7 cellular contexts compared by ENCODE assay signal in the genomic region with DNA sequence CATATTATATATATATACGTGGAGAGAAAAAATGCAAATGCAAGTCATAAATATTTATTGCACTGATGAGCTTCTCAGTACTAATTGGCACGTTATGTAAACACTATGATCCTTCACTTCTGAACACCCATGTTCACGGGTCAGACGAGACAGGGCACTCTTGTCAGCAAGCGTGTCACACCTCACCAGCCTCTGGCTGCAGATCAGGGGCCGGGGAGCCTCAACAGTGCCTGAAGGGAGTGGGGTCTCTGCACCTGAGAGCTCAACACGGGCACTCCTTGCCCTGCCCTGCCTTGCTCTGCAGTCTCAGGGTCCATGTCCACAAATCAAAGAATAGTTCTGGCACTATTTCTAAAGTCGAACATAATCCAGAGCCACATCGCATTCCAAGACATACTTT. TPM values are rescaled to one million over a fixed set of nuclear protein-coding genes. Genes with fewer than 3 reads are reported as not detected.
DNase-seq lines count a peak whose midpoint lies in the region; ATAC-seq, FAIRE-seq and TF ChIP-seq lines count a peak whose summit lies in the region.

No MANE protein-coding gene starts in this region.

- FAIRE-seq in GM12878 (lab: Jason Lieb, UNC), result no peak

- no TSS peak for BruUV-seq in GM12878 (replicated peaks; lab: Mats Ljungman, UMichigan)

- no peak overlapping the region for H3K23ac ChIP-seq in neuronal stem cell (ENCODE audit: low read depth, low read length, poor library complexity)

- POLR2A ChIA-PET in GM12878 (lab: Charles Lee), result interaction anchor here (1.3 to 2.5 kb wide), 3 partner anchors 12 to 39 kb away, joined by 3 to 6 read pairs (median 5); no protein-coding TSS in a partner anchor

- no peak for TF ChIP-seq CTCF in GM12878 (IDR thresholded peaks at IDR 0.05 in 2 of 3, conservative IDR thresholded peaks at IDR 0.05 in 1 of 3; ENCODE audit: control insufficient read depth in 2 of 3, extremely low read depth in 1 of 3, insufficient read depth in 1 of 3, low read depth in 3 of 3, low read length in 3 of 3)

- intact Hi-C loops in GM12878 (cut with micrococcal nuclease; ENCODE audit: unreplicated experiment), result loop anchor here (1.0 to 10.0 kb wide), 2 partner anchors 58 to 116 kb away; no protein-coding TSS in a partner anchor
- intact Hi-C loops in aorta (cut with DNase I), result no loop called here

- H3K27me3 ChIP-seq in GM12878 (replicated peaks in 1 of 2; ENCODE audit: control insufficient read depth in 2 of 2, insufficient read depth in 2 of 2, low read length in 1 of 2), result no peaks in the 10 kb centered on the region; a peak in 1 of 4 replicates
- H3K27me3 ChIP-seq in neuronal stem cell (ENCODE audit: control insufficient read depth in 3 of 3, insufficient read depth in 3 of 3, low read depth in 1 of 3, low read length in 3 of 3), result peaks cover 0 to 31% (median 1%) of the 10 kb centered on the region in 3 experiments
- no peaks in the 10 kb centered on the region for H3K27me3 ChIP-seq in aorta (ENCODE audit: control insufficient read depth in 1 of 2, insufficient read depth in 2 of 2, low read length in 1 of 2)

- H3K4me2 ChIP-seq in GM12878 (ENCODE audit: control insufficient read depth, insufficient read depth) (peak overlapping the region; percentile 78), neuronal stem cell (ENCODE audit: insufficient read depth, low read length, poor library complexity, severe bottlenecking) (no peak overlapping the region)

- no peak for TF ChIP-seq EP300 in GM12878 (IDR thresholded peaks at IDR 0.05; ENCODE audit: borderline replicate concordance in 1 of 2, control insufficient read depth in 1 of 2, low read depth in 2 of 2, low read length in 2 of 2)

- peak overlapping the region; percentile 83 for H2AFZ ChIP-seq in GM12878 (ENCODE audit: control insufficient read depth, low read depth, low read length)
- peak overlapping the region; percentile 84 for H2AFZ ChIP-seq in neuronal stem cell (ENCODE audit: low read length)

- no peak overlapping the region for H3K18ac ChIP-seq in neuronal stem cell (ENCODE audit: low read length)

- H2BK15ac ChIP-seq in neuronal stem cell (ENCODE audit: low read length), result no peak overlapping the region

- DNase-seq in G401 (ENCODE audit: low spot score) (peak; percentile 41), GM12878 (ENCODE audit: low read depth, low spot score) (no peak), neuronal stem cell (ENCODE audit: low spot score) (no peak), aorta (no peak)
- DNase-seq in Jurkat, Clone E6-1 (ENCODE audit: low read depth, low spot score), result no peak
- DNase-seq in stimulated activated CD8-positive, alpha-beta memory T cell treated with anti-CD3 and anti-CD28 coated beads, Interleukin-4, amount 100 ng/mL, for 48 hours, result no peak

- H3K4ac ChIP-seq in neuronal stem cell (ENCODE audit: low read length), result no peak overlapping the region

- WGBS in GM12878 (ENCODE audit: insufficient coverage, insufficient replicate concordance, low lambda C conversion rate, missing lambda C conversion rate), result 53% methylated on average over 9 of the region's 9 CpGs
- WGBS in neuronal stem cell (ENCODE audit: extremely low coverage in 2 of 2, insufficient read length in 2 of 2, insufficient replicate concordance in 1 of 2), 2 donors, result no CpG with 5 or more reads among the region's 9 CpGs
- 53 to 54% methylated on average over 9 of the region's 9 CpGs for WGBS in aorta, 2 donors

- H3K9me3 ChIP-seq in GM12878 (replicated peaks; ENCODE audit: control insufficient read depth, insufficient read depth, low read length) (peaks cover 2% of the 10 kb centered on the region; the same call in 1 of the 3 replicates), neuronal stem cell (replicated peaks in 1 of 2; ENCODE audit: control insufficient read depth in 2 of 2, insufficient read depth in 1 of 2, low read depth in 1 of 2, low read length in 2 of 2) (peaks cover 0 to 1% of the 10 kb centered on the region in 2 donors), aorta (ENCODE audit: control insufficient read depth, low read length) (peaks cover 1% of the 10 kb centered on the region)

- no peak overlapping the region for H2BK12ac ChIP-seq in neuronal stem cell (ENCODE audit: low read length)

- H3K9ac ChIP-seq in GM12878 (ENCODE audit: control insufficient read depth, insufficient read depth, low read length), result peak overlapping the region; percentile 35; the same call in 1 of the 2 replicates
- H3K9ac ChIP-seq in neuronal stem cell (ENCODE audit: low read depth, low read length, poor library complexity), result no peak overlapping the region

- no peak overlapping the region for H2AK5ac ChIP-seq in neuronal stem cell (ENCODE audit: low read depth, low read length)

- H3K14ac ChIP-seq in neuronal stem cell (ENCODE audit: low read length), result no peak overlapping the region

- H3K79me1 ChIP-seq in neuronal stem cell (ENCODE audit: low read depth, low read length), result no peaks in the 10 kb centered on the region

- CTCF ChIA-PET in GM12878 (lab: Yijun Ruan, JAX), result interaction anchor here (0.9 to 2.5 kb wide), 3 partner anchors 10 to 109 kb away, joined by 3 to 11 read pairs (median 6); no protein-coding TSS in a partner anchor

- no peaks in the 10 kb centered on the region; the same call in none of the 2 replicates for H3K79me2 ChIP-seq in GM12878 (ENCODE audit: control insufficient read depth, insufficient read depth, low read length)

- TF ChIP-seq POLR2A in GM12878 (IDR thresholded peaks at IDR 0.05; ENCODE audit: low read depth, low read length), result no peak

- H3K4me1 ChIP-seq in GM12878 (ENCODE audit: control insufficient read depth, insufficient read depth, low read length) (peaks cover 17% of the 10 kb centered on the region), neuronal stem cell (ENCODE audit: control insufficient read depth in 2 of 2, insufficient read depth in 1 of 2, low read depth in 1 of 2, low read length in 2 of 2) (peaks cover 15 to 26% of the 10 kb centered on the region in 2 donors), aorta (ENCODE audit: control insufficient read depth in 1 of 2, insufficient read depth in 2 of 2, low read length in 2 of 2) (no peaks in the 10 kb centered on the region)

- no peak overlapping the region for H4K8ac ChIP-seq in neuronal stem cell (ENCODE audit: low read depth, low read length)

- 0 out of 3 replicates have a peak, but pooled peaks have one; percentile 2 for ATAC-seq in GM12878
- no peak for ATAC-seq in HG03039 (IDR thresholded peaks at IDR 0.05; ENCODE audit: unreplicated experiment)
- ATAC-seq in aorta (ENCODE audit: low FRiP score), result no peak

- in situ Hi-C loops in G401 (cut with HindIII; ENCODE audit: low sequenced_read_pairs), result no loop called here
- in situ Hi-C loops in GM12878 (cut with MboI), result no loop called here

- H2BK5ac ChIP-seq in neuronal stem cell (ENCODE audit: low read length), result no peak overlapping the region

- H3K4me3 ChIP-seq in Jurkat, Clone E6-1 (ENCODE audit: low read length), result peak overlapping the region; percentile 87
- H3K4me3 ChIP-seq in GM12878 (peak overlapping the region; percentile 55), neuronal stem cell (ENCODE audit: low read length in 2 of 2) (no peak overlapping the region), aorta (ENCODE audit: low read length in 2 of 2) (no peak overlapping the region)

- no peak overlapping the region for H2BK120ac ChIP-seq in neuronal stem cell (ENCODE audit: low read depth, low read length)

- SMC1A ChIA-PET in GM12878 (lab: Charles Lee; ENCODE audit: uncharacterized antibody, unreplicated experiment), result interaction anchor here (1.3 to 2.7 kb wide), 5 partner anchors 10 to 115 kb away, joined by 4 to 14 read pairs (median 7); no protein-coding TSS in a partner anchor

- no peak overlapping the region; the same call in 1 of the 2 replicates for H3K27ac ChIP-seq in GM12878 (ENCODE audit: control insufficient read depth, insufficient read depth)
- no peak overlapping the region for H3K27ac ChIP-seq in neuronal stem cell (replicated peaks; ENCODE audit: low read length)
- H3K27ac ChIP-seq in aorta (ENCODE audit: low read depth in 1 of 2, low read length in 2 of 2), result no peak overlapping the region

- no peaks in the 10 kb centered on the region for H4K20me1 ChIP-seq in GM12878 (ENCODE audit: control insufficient read depth, insufficient read depth)

- RAD21 ChIA-PET in GM12878 (lab: Charles Lee; ENCODE audit: unreplicated experiment), result interaction anchor here (1.2 to 1.7 kb wide), 4 partner anchors 9 to 115 kb away, joined by 3 to 13 read pairs (median 5); no protein-coding TSS in a partner anchor

- no peak for TF ChIP-seq RAD21 in GM12878 (IDR thresholded peaks at IDR 0.05; ENCODE audit: insufficient read depth, low read depth, low read length)

- H3K36me3 ChIP-seq in GM12878 (ENCODE audit: control insufficient read depth in 2 of 2, insufficient read depth in 2 of 2, low read length in 1 of 2), result no peaks in the 10 kb centered on the region
- no peaks in the 10 kb centered on the region for H3K36me3 ChIP-seq in neuronal stem cell (replicated peaks in 1 of 2; ENCODE audit: control insufficient read depth in 2 of 2, insufficient read depth in 2 of 2, low read length in 2 of 2)
- no peaks in the 10 kb centered on the region for H3K36me3 ChIP-seq in aorta (ENCODE audit: control insufficient read depth in 1 of 2, insufficient read depth in 2 of 2, low read length in 1 of 2)

- no peak overlapping the region for H4K91ac ChIP-seq in neuronal stem cell (ENCODE audit: low read depth, low read length, poor library complexity)

TF ChIP-seq in GM12878, 131 proteins besides CTCF, POLR2A, EP300 and RAD21 (continues in another document):
- no peak for TF ChIP-seq ASH2L (IDR thresholded peaks at IDR 0.05; ENCODE audit: borderline replicate concordance, low read depth)

RNA-seq across cellular contexts. Expression of gene HIVEP3, which starts 0.4 kb away (rescaled TPM):
- total RNA-seq in G401 (2014; rRNA removed; shearing (Covaris generic)), result not detected in 2 replicates
- 13.6 TPM for polyA plus RNA-seq in Jurkat, Clone E6-1 (2012; ENCODE audit: insufficient read depth, insufficient read length)
- 42.5 and 46.4 TPM in 2 replicates for total RNA-seq in GM12878 (2013; cell fraction: nucleolus; rRNA removed)
- total RNA-seq in GM12878 (2014; rRNA removed), result 2.8 and 2.9 TPM in 2 replicates
- total RNA-seq in GM12878 (2014; rRNA removed; fragmentation: Illumina TruSeq; extraction: Trizol), result 3.4 and 3.5 TPM in 2 replicates
- 13.6 and 13.8 TPM in 2 replicates for total RNA-seq in GM12878 (2021)
- polyA plus RNA-seq in GM12878 (2011; ENCODE audit: low read depth), result 1.8 TPM
- 3.5 and 4.3 TPM in 2 replicates for polyA plus RNA-seq in GM12878 (2011; rRNA removed)
- polyA plus RNA-seq in GM12878 (2011; cell fraction: cytosol; rRNA removed), result 5.4 and 6.8 TPM in 2 replicates
- polyA plus RNA-seq in GM12878 (2011; cell fraction: nucleus; rRNA removed), result 7.7 and 9.8 TPM in 2 replicates
- 4.9 and 5.2 TPM in 2 replicates for polyA plus RNA-seq in GM12878 (2012)
- 7.4 and 8.6 TPM in 2 replicates for polyA plus RNA-seq in GM12878 (2014; fragmentation: Illumina TruSeq; extraction: Trizol)
- 1 to 10 TPM; 1.8 to 2.2 TPM for polyA plus RNA-seq in GM12878 (2014; fragmentation: Nextera tagmentation; extraction: Ambion mirVana)
- polyA plus RNA-seq in GM12878 (2014; rRNA removed), result 6.0 and 7.7 TPM in 2 replicates
- 1 to 10 TPM; 3.0 to 4.3 TPM for polyA plus RNA-seq in GM12878 (2016; fragmentation: Nextera tagmentation; extraction: Ambion mirVana)
- 11.4 and 11.5 TPM in 2 replicates for polyA minus RNA-seq in GM12878 (2011; rRNA and poly(A)+ RNA removed)
- 5.5 and 5.6 TPM in 2 replicates for polyA minus RNA-seq in GM12878 (2011; cell fraction: cytosol; rRNA and poly(A)+ RNA removed)
- polyA minus RNA-seq in GM12878 (2011; cell fraction: nucleus; rRNA and poly(A)+ RNA removed), result 6.0 and 17.6 TPM in 2 replicates
- 1.8 TPM for polyA plus RNA-seq in neuronal stem cell (2013, experiment 1 of 2)
- polyA plus RNA-seq in neuronal stem cell (2013, experiment 2 of 2), result 1.8 TPM
- 1 to 10 TPM; 5.2 to 6.3 TPM for total RNA-seq in aorta
- polyA plus RNA-seq in aorta, result 1 to 10 TPM; 1.6 to 2.8 TPM

Comparison
In these comparisons a context has a peak if more than half of its experiments do, and no peak if none do; other contexts are left out.
1. H3K4me3 ChIP-seq: peak in Jurkat, Clone E6-1 (single experiment) and GM12878 (single experiment); none in neuronal stem cell (0 of 2) and aorta (0 of 2).